ENCODE assay signal across 16 cellular contexts in the genomic region with DNA sequence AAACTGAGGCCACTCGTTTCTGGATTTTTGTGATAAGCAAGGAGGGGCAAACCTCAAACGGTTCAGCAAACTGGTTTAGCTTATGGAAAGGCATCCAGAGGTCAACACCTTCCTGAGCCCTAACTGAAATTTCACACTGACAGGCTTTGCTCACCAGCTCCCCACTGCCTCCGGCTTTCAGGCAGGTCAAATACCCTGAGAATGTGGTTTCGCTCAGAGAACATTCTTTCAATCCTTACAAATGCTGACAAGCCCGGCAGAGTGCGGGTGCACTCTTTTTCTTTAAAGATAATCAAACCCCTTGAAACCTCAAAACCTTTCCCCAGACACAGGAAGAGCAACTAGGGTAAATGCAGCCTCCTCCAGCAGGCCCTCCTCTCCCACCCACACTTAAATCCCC. TPM values are rescaled to one million over a fixed set of nuclear protein-coding genes. Genes with fewer than 3 reads are reported as not detected.
DNase-seq lines count a peak whose midpoint lies in the region; ATAC-seq and TF ChIP-seq lines count a peak whose summit lies in the region.
"Had no signal": no experiment of that assay in that cellular context is flagged by ENCODE, and none has a peak within 500 bp of the region (broad histone marks: within the 10 kb centered on the region; RNA-seq: fewer than 3 reads in every experiment).

No MANE protein-coding gene starts in this region.

- peaks cover 42% of the 10 kb centered on the region for H3K36me3 Mint-ChIP-seq in activated CD8-positive, alpha-beta T cell treated with anti-CD3 and anti-CD28 coated beads, Interleukin-2, amount 10 ng/mL, durations not matched to agents 7 days and 5 days (ENCODE audit: low read depth)
- H3K36me3 Mint-ChIP-seq in Caco-2 (ENCODE audit: insufficient read depth, unreplicated experiment), result no peaks in the 10 kb centered on the region

- peak; percentile 45 for ATAC-seq in activated CD8-positive, alpha-beta T cell treated with anti-CD3 and anti-CD28 coated beads, Interleukin-2, amount 10 ng/mL, durations not matched to agents 7 days and 5 days
- ATAC-seq in psoas muscle (no peak), GM19035 (IDR thresholded peaks at IDR 0.05; ENCODE audit: unreplicated experiment) (no peak)
- ATAC-seq: body of pancreas, lower lobe of right lung, right lobe of liver had no signal

- H3K27me3 Mint-ChIP-seq in activated CD8-positive, alpha-beta T cell treated with anti-CD3 and anti-CD28 coated beads, Interleukin-2, amount 10 ng/mL, durations not matched to agents 7 days and 5 days (ENCODE audit: low read depth), result no peaks in the 10 kb centered on the region
- H3K27me3 Mint-ChIP-seq in Caco-2 (ENCODE audit: insufficient read depth, unreplicated experiment), result peaks cover 4% of the 10 kb centered on the region

- CTCF ChIA-PET in activated CD8-positive, alpha-beta T cell treated with anti-CD3 and anti-CD28 coated beads, Interleukin-2, amount 10 ng/mL, durations not matched to agents 7 days and 5 days (lab: Charles Lee), result interaction anchor here (1.0 to 1.5 kb wide), 5 partner anchors 30 to 112 kb away, joined by 3 to 8 read pairs (median 3); no protein-coding TSS in a partner anchor
- CTCF ChIA-PET in Caco-2 (lab: Charles Lee), result no interaction called here

- H3K27me3 ChIP-seq in thymus (ENCODE audit: control insufficient read depth, insufficient read depth), result no peaks in the 10 kb centered on the region
- peaks cover 0 to 4% (median 0%) of the 10 kb centered on the region in 3 donors for H3K27me3 ChIP-seq in psoas muscle (ENCODE audit: insufficient read depth in 3 of 3, low read length in 2 of 3)
- H3K27me3 ChIP-seq in Caco-2 (replicated peaks; ENCODE audit: control insufficient read depth, insufficient read depth, low read length), result no peaks in the 10 kb centered on the region
- H3K27me3 ChIP-seq: body of pancreas, Peyer's patch, right lobe of liver had no signal

- WGBS in thymus, result 52% methylated on average over 6 of the region's 6 CpGs
- WGBS in psoas muscle, 3 donors, result 44 to 47% (median 45%) methylated on average over 6 of the region's 6 CpGs

- POLR2A ChIA-PET in activated CD8-positive, alpha-beta T cell treated with anti-CD3 and anti-CD28 coated beads, Interleukin-2, amount 10 ng/mL, durations not matched to agents 7 days and 5 days (lab: Charles Lee), result interaction anchor here (1.2 kb wide), 1 partner anchor 13 kb away, joined by 3 read pairs; no protein-coding TSS in a partner anchor
- POLR2A ChIA-PET in Caco-2 (lab: Charles Lee), result no interaction called here

- no peaks in the 10 kb centered on the region for H3K9me3 ChIP-seq in thymus (ENCODE audit: control insufficient read depth)
- no peaks in the 10 kb centered on the region for H3K9me3 ChIP-seq in psoas muscle
- no peaks in the 10 kb centered on the region for H3K9me3 ChIP-seq in Caco-2
- H3K9me3 ChIP-seq: body of pancreas, lower lobe of right lung, Peyer's patch, right lobe of liver had no signal

- peak overlapping the region; percentile 44 for H3K4me3 Mint-ChIP-seq in activated CD8-positive, alpha-beta T cell treated with anti-CD3 and anti-CD28 coated beads, Interleukin-2, amount 10 ng/mL, durations not matched to agents 7 days and 5 days
- H3K4me3 Mint-ChIP-seq in Caco-2 (ENCODE audit: unreplicated experiment), result no peak overlapping the region

- peak; percentile 31 for DNase-seq in stimulated activated CD4-positive, alpha-beta T cell treated with anti-CD3 and anti-CD28 coated beads, Interleukin-15, amount 100 ng/mL, for 24 hours
- DNase-seq in stimulated activated CD4-positive, alpha-beta T cell treated with anti-CD3 and anti-CD28 coated beads, Interleukin-1b, Interleukin-23, amount 100 ng/mL, for 48 hours, result no peak
- peak; percentile 33 for DNase-seq in activated CD8-positive, alpha-beta T cell treated with anti-CD3 and anti-CD28 coated beads, Interleukin-2, amount 10 ng/mL, durations not matched to agents 7 days and 5 days
- peak; percentile 7 for DNase-seq in iPS DF 19.7 (ENCODE audit: low read depth, low spot score)
- no peak for DNase-seq in psoas muscle
- no peak for DNase-seq in Caco-2
- DNase-seq: body of pancreas, lower lobe of right lung, NCI-H2107, Peyer's patch, right lobe of liver had no signal

- H3K27ac Mint-ChIP-seq in activated CD8-positive, alpha-beta T cell treated with anti-CD3 and anti-CD28 coated beads, Interleukin-2, amount 10 ng/mL, durations not matched to agents 7 days and 5 days, result peak overlapping the region; percentile 89
- no peak overlapping the region for H3K27ac Mint-ChIP-seq in Caco-2 (ENCODE audit: unreplicated experiment)

- H3K9me3 Mint-ChIP-seq in activated CD8-positive, alpha-beta T cell treated with anti-CD3 and anti-CD28 coated beads, Interleukin-2, amount 10 ng/mL, durations not matched to agents 7 days and 5 days (ENCODE audit: insufficient read depth), result no peaks in the 10 kb centered on the region
- no peaks in the 10 kb centered on the region for H3K9me3 Mint-ChIP-seq in Caco-2 (ENCODE audit: unreplicated experiment)

- TF ChIP-seq CTCF in psoas muscle (IDR thresholded peaks at IDR 0.05) (no peak), Caco-2 (IDR thresholded peaks at IDR 0.05; ENCODE audit: insufficient read depth in 1 of 2, low read depth in 1 of 2, low read length in 1 of 2, severe bottlenecking in 1 of 2, unreplicated experiment in 1 of 2) (no peak)

- H3K4me3 ChIP-seq in thymus (ENCODE audit: low read length), result no peak overlapping the region
- H3K4me3 ChIP-seq in psoas muscle, result no peak overlapping the region
- H3K4me3 ChIP-seq in Caco-2 (ENCODE audit: low read depth, low read length), result no peak overlapping the region
- H3K4me3 ChIP-seq: body of pancreas, lower lobe of right lung, Peyer's patch, right lobe of liver had no signal

- no TSS peak for BruUV-seq in Caco-2 (replicated peaks; lab: Mats Ljungman, UMichigan)

- peaks cover 4% of the 10 kb centered on the region for H3K36me3 ChIP-seq in thymus (ENCODE audit: control insufficient read depth, insufficient read depth)
- peaks cover 0 to 42% of the 10 kb centered on the region in 2 donors for H3K36me3 ChIP-seq in psoas muscle (ENCODE audit: insufficient read depth in 1 of 2, low read depth in 1 of 2)
- H3K36me3 ChIP-seq in Caco-2 (ENCODE audit: control insufficient read depth, insufficient read depth, low read length), result no peaks in the 10 kb centered on the region
- H3K36me3 ChIP-seq: Peyer's patch, right lobe of liver had no signal

- H3K27ac ChIP-seq in thymus (ENCODE audit: low read depth) (peak overlapping the region; percentile 18), psoas muscle (no peak overlapping the region)
- H3K27ac ChIP-seq: body of pancreas, lower lobe of right lung, Peyer's patch, right lobe of liver, VCaP had no signal

- H3K4me1 ChIP-seq in thymus (ENCODE audit: control insufficient read depth, insufficient read depth, low read length) (peaks cover 15% of the 10 kb centered on the region), psoas muscle (no peaks in the 10 kb centered on the region), Caco-2 (no peaks in the 10 kb centered on the region)
- H3K4me1 ChIP-seq: body of pancreas, lower lobe of right lung, Peyer's patch, right lobe of liver had no signal

- peaks cover 63% of the 10 kb centered on the region for H3K4me1 Mint-ChIP-seq in activated CD8-positive, alpha-beta T cell treated with anti-CD3 and anti-CD28 coated beads, Interleukin-2, amount 10 ng/mL, durations not matched to agents 7 days and 5 days (ENCODE audit: low read depth)
- no peaks in the 10 kb centered on the region for H3K4me1 Mint-ChIP-seq in Caco-2 (ENCODE audit: low read depth, unreplicated experiment)

- intact Hi-C loops in psoas muscle (cut with DNase I), result no loop called here
- intact Hi-C loops in Caco-2 (cut with micrococcal nuclease; ENCODE audit: unreplicated experiment), result no loop called here

RNA-seq across cellular contexts. Expression of a gene that starts 41.5 kb away (rescaled TPM):
- 1 to 10 TPM; 4.7 to 5.1 TPM for total RNA-seq in activated CD8-positive, alpha-beta T cell treated with anti-CD3 and anti-CD28 coated beads, Interleukin-2, amount 10 ng/mL, durations not matched to agents 7 days and 5 days
- polyA plus RNA-seq in thymus (4.3 TPM), psoas muscle (not detected)
- total RNA-seq in psoas muscle (under 1 TPM in 1 of 4 donors, not detected in 3; 0.25 TPM), Caco-2 (2022) (not detected in 2 replicates)
- total RNA-seq: body of pancreas, fibroblast of lung had no signal
- polyA plus RNA-seq: BJ, fibroblast of lung had no signal

Comparison
In these comparisons a context has a peak if more than half of its experiments do, and no peak if none do; other contexts are left out.
1. DNase-seq: peak in stimulated activated CD4-positive, alpha-beta T cell treated with anti-CD3 and anti-CD28 coated beads, Interleukin-15, amount 100 ng/mL, for 24 hours (single experiment), activated CD8-positive, alpha-beta T cell treated with anti-CD3 and anti-CD28 coated beads, Interleukin-2, amount 10 ng/mL, durations not matched to agents 7 days and 5 days (single experiment) and iPS DF 19.7 (single experiment); none in stimulated activated CD4-positive, alpha-beta T cell treated with anti-CD3 and anti-CD28 coated beads, Interleukin-1b, Interleukin-23, amount 100 ng/mL, for 48 hours (single experiment), psoas muscle (0 of 2) and Caco-2 (0 of 2).